18 cellular contexts compared by ENCODE assay signal in genomic region chr19:29106353-29106885, GRCh38.
A peak's percentile ranks its signal among the peaks of the same experiment; 100 is the strongest.
DNase-seq lines count a peak whose midpoint lies in the region; ATAC-seq and TF ChIP-seq lines count a peak whose summit lies in the region.
"Had no signal": no experiment of that assay in that cellular context is flagged by ENCODE, and none has a peak within 500 bp of the region (broad histone marks: within the 10 kb centered on the region; RNA-seq: fewer than 3 reads in every experiment).

No MANE protein-coding gene starts in this region.

- H3K27me3 ChIP-seq in GM23338 (ENCODE audit: insufficient read depth) (no peaks in the 10 kb centered on the region), trophoblast cell (ENCODE audit: insufficient read depth, low read length) (no peaks in the 10 kb centered on the region)
- H3K27me3 ChIP-seq: BLaER1 had no signal

- no peak overlapping the region for H4K91ac ChIP-seq in trophoblast cell (ENCODE audit: low read depth, low read length)

- no peak overlapping the region for H3K23ac ChIP-seq in trophoblast cell (ENCODE audit: low read length)

- ATAC-seq in GM23338 (no peak), HG03442 (IDR thresholded peaks at IDR 0.05; ENCODE audit: unreplicated experiment) (no peak), GM18520 (IDR thresholded peaks at IDR 0.05; ENCODE audit: unreplicated experiment) (no peak)
- ATAC-seq: CD8-positive, alpha-beta T cell had no signal

- TF ChIP-seq CTCF in GM23338 (conservative IDR thresholded peaks at IDR 0.05; ENCODE audit: low read depth in 2 of 2), result no peak

- no peak overlapping the region for H3K14ac ChIP-seq in trophoblast cell (ENCODE audit: low read length)

- no peak overlapping the region for H3K4me3 ChIP-seq in GM23338
- no peak overlapping the region for H3K4me3 ChIP-seq in trophoblast cell (ENCODE audit: low read depth, low read length)
- H3K4me3 ChIP-seq: BLaER1, GM23248, HAP-1 had no signal

- 0 out of 2 replicates have a peak, but pooled peaks cover 3% of the 10 kb centered on the region for H3F3A ChIP-seq in GM23338 (replicated peaks; ENCODE audit: low read depth)

- no CpG with 5 or more reads among the region's 7 CpGs for WGBS in trophoblast cell (ENCODE audit: extremely low coverage, insufficient coverage, insufficient read length)

- no peaks in the 10 kb centered on the region for H4K20me1 ChIP-seq in GM23338 (replicated peaks; ENCODE audit: insufficient read depth)
- H4K20me1 ChIP-seq: BLaER1 had no signal

- H3K36me3 Mint-ChIP-seq in GM23338 (ENCODE audit: low read depth), result no peaks in the 10 kb centered on the region; the same call in 2 of the 3 replicates
- H3K36me3 Mint-ChIP-seq: CD4-positive, CD25-positive, alpha-beta regulatory T cell; CD8-positive, alpha-beta T cell had no signal

- H3K4me2 ChIP-seq in GM23338 (no peak overlapping the region), trophoblast cell (ENCODE audit: low read length) (no peak overlapping the region)
- H3K4me2 ChIP-seq: BLaER1 had no signal

- H2AK5ac ChIP-seq in trophoblast cell (ENCODE audit: low read length), result no peak overlapping the region

- H3K27ac Mint-ChIP-seq in GM23338, result no peak overlapping the region
- H3K27ac Mint-ChIP-seq: B cell; CD4-positive, CD25-positive, alpha-beta regulatory T cell; CD8-positive, alpha-beta T cell; HFFc6 had no signal

- H3K36me3 ChIP-seq in GM23338 (ENCODE audit: insufficient read depth) (no peaks in the 10 kb centered on the region), trophoblast cell (ENCODE audit: control insufficient read depth in 1 of 2, insufficient read depth in 2 of 2, low read length in 2 of 2) (no peaks in the 10 kb centered on the region)
- H3K36me3 ChIP-seq: BLaER1, HAP-1 had no signal

- H3K9ac ChIP-seq in trophoblast cell (ENCODE audit: low read length), result no peak overlapping the region
- H3K9ac ChIP-seq: BLaER1, GM23248 had no signal

- no peaks in the 10 kb centered on the region for H3K79me1 ChIP-seq in trophoblast cell (ENCODE audit: low read length)

- H4K8ac ChIP-seq in trophoblast cell (ENCODE audit: low read depth, low read length), result no peak overlapping the region

- no peaks in the 10 kb centered on the region for H3K4me1 ChIP-seq in GM23338 (ENCODE audit: insufficient read depth)
- H3K4me1 ChIP-seq in trophoblast cell (ENCODE audit: control insufficient read depth in 1 of 2, insufficient read depth in 2 of 2, low read length in 2 of 2), result no peaks in the 10 kb centered on the region
- H3K4me1 ChIP-seq: BLaER1, Caco-2, HAP-1 had no signal

- H3K27me3 Mint-ChIP-seq in GM23338 (ENCODE audit: insufficient read depth, low read depth, poor library complexity), result peaks cover 6% of the 10 kb centered on the region
- H3K27me3 Mint-ChIP-seq: B cell; CD4-positive, CD25-positive, alpha-beta regulatory T cell had no signal

- H3K4ac ChIP-seq in trophoblast cell (ENCODE audit: low read depth, low read length), result no peak overlapping the region

- no peak overlapping the region for H2BK120ac ChIP-seq in trophoblast cell (ENCODE audit: insufficient read depth, low read length, poor library complexity)

- H2AFZ ChIP-seq in GM23338 (peak overlapping the region; percentile 56; the same call in 1 of the 2 replicates), trophoblast cell (ENCODE audit: insufficient read depth, low read length, poor library complexity) (no peak overlapping the region)
- H2AFZ ChIP-seq: GM23248 had no signal

- DNase-seq in GM23338 (ENCODE audit: low spot score) (no peak), mesenteric fat pad (ENCODE audit: low spot score) (peak; percentile 57), trophoblast cell (peak; percentile 91 to 93), NCI-H524 (lab: John Stamatoyannopoulos, UW) (no peak)
- DNase-seq: Caco-2; CD4-positive, CD25-positive, alpha-beta regulatory T cell; CD8-positive, alpha-beta T cell; DMS153; DND-41; GM23248; HFFc6 had no signal

- H3K27ac ChIP-seq in GM23338 (ENCODE audit: low read depth) (no peak overlapping the region), trophoblast cell (ENCODE audit: low read depth, low read length) (no peak overlapping the region)
- H3K27ac ChIP-seq: 22Rv1, BLaER1, C4-2B, GM23248 had no signal

- no peaks in the 10 kb centered on the region for H3K79me2 ChIP-seq in GM23338 (replicated peaks; ENCODE audit: insufficient read depth)
- no peaks in the 10 kb centered on the region for H3K79me2 ChIP-seq in trophoblast cell (ENCODE audit: control insufficient read depth, insufficient read depth, low read length, poor library complexity)

- no peak overlapping the region for H3K4me3 Mint-ChIP-seq in GM23338
- H3K4me3 Mint-ChIP-seq: B cell; CD4-positive, CD25-positive, alpha-beta regulatory T cell; CD8-positive, alpha-beta T cell; HFFc6 had no signal

- no peak overlapping the region for H2BK5ac ChIP-seq in trophoblast cell (ENCODE audit: low read depth, low read length, poor library complexity)

- H3K9me2 ChIP-seq in GM23338 (ENCODE audit: insufficient read depth), result peaks cover 7% of the 10 kb centered on the region; the same call in 1 of the 2 replicates

- peaks cover 5% of the 10 kb centered on the region; the same call in 2 of the 3 replicates for H3K9me3 Mint-ChIP-seq in GM23338
- H3K9me3 Mint-ChIP-seq: CD8-positive, alpha-beta T cell had no signal

- no peak overlapping the region for H2BK12ac ChIP-seq in trophoblast cell (ENCODE audit: low read length)

- peaks cover 6% of the 10 kb centered on the region; the same call in 1 of the 3 replicates for H3K4me1 Mint-ChIP-seq in GM23338
- H3K4me1 Mint-ChIP-seq: B cell; CD4-positive, CD25-positive, alpha-beta regulatory T cell had no signal

- H3K18ac ChIP-seq in trophoblast cell (ENCODE audit: low read length), result no peak overlapping the region

- peaks cover 7% of the 10 kb centered on the region for H3K9me3 ChIP-seq in trophoblast cell (ENCODE audit: insufficient read depth, low read depth, low read length)
- H3K9me3 ChIP-seq: BLaER1, Caco-2, HAP-1 had no signal

- no peak overlapping the region for H4K12ac ChIP-seq in trophoblast cell (ENCODE audit: low read depth, low read length)

TF ChIP-seq in GM23338, 12 proteins besides CTCF, POLR2A, EP300 and RAD21 (continues in another document):
- no peak for TF ChIP-seq EZH2phosphoT487 (IDR thresholded peaks at IDR 0.05; ENCODE audit: unreplicated experiment)
- no peak for TF ChIP-seq STAT1 (IDR thresholded peaks at IDR 0.05; ENCODE audit: unreplicated experiment)
- TF ChIP-seq NANOG (IDR thresholded peaks at IDR 0.05; ENCODE audit: borderline replicate concordance), result no peak
- no peak for TF ChIP-seq ETS1 (IDR thresholded peaks at IDR 0.05)
- no peak for TF ChIP-seq ZNF114 (CRISPR knock-in tag; IDR thresholded peaks at IDR 0.05)

Comparison
In these comparisons a context has a peak if more than half of its experiments do, and no peak if none do; other contexts are left out.
1. DNase-seq: peak in mesenteric fat pad (single experiment) and trophoblast cell (2 of 2); none in GM23338 (single experiment) and NCI-H524 (0 of 2).